23 cellular contexts compared by ENCODE assay signal in genomic region chr7:431658-432111, GRCh38.
DNase-seq lines count a peak whose midpoint lies in the region; ATAC-seq, FAIRE-seq and TF ChIP-seq lines count a peak whose summit lies in the region.
"Had no signal": no experiment of that assay in that cellular context is flagged by ENCODE, and none has a peak within 500 bp of the region (broad histone marks: within the 10 kb centered on the region; RNA-seq: fewer than 3 reads in every experiment).

No MANE protein-coding gene starts in this region.

- H3K36me3 ChIP-seq in right atrium auricular region (no peaks in the 10 kb centered on the region), ectodermal cell (ENCODE audit: control insufficient read depth, insufficient read depth, low read length) (no peaks in the 10 kb centered on the region)
- H3K36me3 ChIP-seq: BLaER1 had no signal

- peak; percentile 78 for FAIRE-seq in urothelium cell line (lab: Jason Lieb, UNC)
- FAIRE-seq: colon had no signal

- no peak overlapping the region for H3K27ac Mint-ChIP-seq in HFFc6

- H3K9me3 Mint-ChIP-seq in HFFc6: peaks cover 5% of the 10 kb centered on the region; the same call in 1 of the 2 replicates

- intact Hi-C loops in Right ventricle myocardium inferior (cut with DNase I): no loop called here

- no peaks in the 10 kb centered on the region for H3K27me3 ChIP-seq in right atrium auricular region
- no peaks in the 10 kb centered on the region for H3K27me3 ChIP-seq in ectodermal cell (ENCODE audit: control insufficient read depth, insufficient read depth, low read length, poor library complexity, severe bottlenecking)
- H3K27me3 ChIP-seq: BLaER1 had no signal

- peaks cover 8% of the 10 kb centered on the region for H3K27me3 Mint-ChIP-seq in HFFc6 (ENCODE audit: insufficient read depth)

- 66 to 73% methylated on average over 16 of the region's 16 CpGs for WGBS in ectodermal cell, 2 experiments

- ATAC-seq in Right ventricle myocardium inferior: no peak
- ATAC-seq in GM18511 (IDR thresholded peaks at IDR 0.05; ENCODE audit: unreplicated experiment): no peak
- ATAC-seq: stimulated activated naive CD8-positive, alpha-beta T cell treated with anti-CD3 and anti-CD28 coated beads, Interleukin-15, Interleukin-2, amounts not matched to agents 100 U/mL and 50 U/mL, for 24 hours had no signal

- H3K27ac ChIP-seq in right atrium auricular region (no peak overlapping the region), ectodermal cell (ENCODE audit: insufficient read depth, low read depth, low read length, poor library complexity, severe bottlenecking) (peak overlapping the region; percentile 48)
- H3K27ac ChIP-seq: 22Rv1, BLaER1, GM23248, KMS-11, skin epidermis had no signal

- no peaks in the 10 kb centered on the region for H3K4me1 Mint-ChIP-seq in HFFc6 (ENCODE audit: low read depth)

- no peak overlapping the region for H3K4me3 Mint-ChIP-seq in HFFc6

- H3K36me3 Mint-ChIP-seq in HFFc6 (ENCODE audit: low read depth): no peaks in the 10 kb centered on the region

- H3K4me3 ChIP-seq in right atrium auricular region: no peak overlapping the region
- H3K4me3 ChIP-seq in ectodermal cell (ENCODE audit: insufficient read depth, low read depth, low read length): no peak overlapping the region
- H3K4me3 ChIP-seq: BLaER1, GM23248, skin epidermis had no signal

- DNase-seq in Right ventricle myocardium inferior (ENCODE audit: missing footprints) (peak; percentile 67), right atrium auricular region (ENCODE audit: low spot score) (no peak), myocyte (ENCODE audit: low read depth) (peak; percentile 98), urothelium cell line (ENCODE audit: low spot score) (no peak), HFFc6 (no peak), COLO668 (lab: John Stamatoyannopoulos, UW; ENCODE audit: unreplicated experiment) (no peak)
- DNase-seq: activated gamma-delta T cell treated with Interleukin-2 at 50 U/mL for 16 hours; foreskin melanocyte; GF-D8; GM23248; NCI-H1048; NCI-H2107; NCI-H524; SHP77; stimulated activated naive CD8-positive, alpha-beta T cell treated with anti-CD3 and anti-CD28 coated beads, Interleukin-15, Interleukin-2, amounts not matched to agents 100 U/mL and 50 U/mL, for 24 hours; trophoblast cell had no signal

- TF ChIP-seq CTCF in right atrium auricular region (IDR thresholded peaks at IDR 0.05): no peak
- TF ChIP-seq CTCF in HFFc6 (IDR thresholded peaks at IDR 0.05): no peak

- H3K9me3 ChIP-seq in right atrium auricular region (no peaks in the 10 kb centered on the region), ectodermal cell (ENCODE audit: control insufficient read depth, low read length) (no peaks in the 10 kb centered on the region)
- H3K9me3 ChIP-seq: BLaER1 had no signal

- no peaks in the 10 kb centered on the region for H3K4me1 ChIP-seq in right atrium auricular region
- peaks cover 13% of the 10 kb centered on the region for H3K4me1 ChIP-seq in ectodermal cell (ENCODE audit: control insufficient read depth, insufficient read depth, low read length)

Comparison
In these comparisons a context has a peak if more than half of its experiments do, and no peak if none do; other contexts are left out.
1. DNase-seq: peak in Right ventricle myocardium inferior (single experiment) and myocyte (single experiment); none in right atrium auricular region (single experiment), urothelium cell line (single experiment), HFFc6 (single experiment) and COLO668 (single experiment).